33 cellular contexts compared by ENCODE assay signal in the genomic region with DNA sequence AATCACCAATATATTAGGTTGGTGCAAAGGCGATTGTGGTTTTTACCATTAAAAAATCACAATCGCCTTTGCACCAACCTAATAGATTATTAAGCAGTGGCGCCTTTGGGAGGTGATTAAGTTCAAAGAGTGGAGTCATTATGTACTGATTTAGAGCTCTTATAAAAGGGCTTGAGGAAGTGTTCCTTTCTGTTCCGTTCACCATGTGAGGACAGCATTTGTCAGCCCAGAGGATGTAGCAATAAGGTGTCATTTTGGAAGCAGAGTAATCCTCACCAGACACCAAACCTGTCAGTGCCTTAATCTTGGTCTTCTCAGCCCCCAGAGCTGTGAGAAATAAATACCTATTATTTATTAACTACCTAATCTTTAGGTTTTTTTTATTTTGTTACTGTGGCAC.
"Had no signal": no experiment of that assay in that cellular context is flagged by ENCODE, and none has a peak within 500 bp of the region (broad histone marks: within the 10 kb centered on the region; RNA-seq: fewer than 3 reads in every experiment).

No MANE protein-coding gene starts in this region.

- H3K4me3 ChIP-seq: adrenal gland, body of pancreas, breast epithelium, coronary artery, PC-9 had no signal

- DNase-seq: activated CD4-positive, alpha-beta T cell treated with anti-CD3 and anti-CD28 coated beads, Interleukin-2, amount 10 ng/mL, durations not matched to agents 7 days and 5 days; activated CD4-positive, alpha-beta T cell treated with anti-CD3 and anti-CD28 coated beads, Interleukin-2, amount 50 U/mL, for 48 hours; activated CD8-positive, alpha-beta T cell treated with anti-CD3 and anti-CD28 coated beads, Interleukin-2, amount 10 ng/mL, durations not matched to agents 7 days and 5 days; activated gamma-delta T cell; activated naive CD4-positive, alpha-beta T cell treated with anti-CD3 and anti-CD28 coated beads for 36 hours; activated T-cell treated with anti-CD3 and anti-CD28 coated beads, Interleukin-2, amount 50 U/mL, for 24 hours; adrenal gland; body of pancreas; MM.1S; NCI-H1048; NCI-H1105 treated with DMSO at 0.1 percent for 48 hours; NCI-H1436; NCI-H1694; NCI-H1930; NCI-H2081 treated with DMSO at 0.1 percent for 48 hours; NCI-H345; NCI-H524 treated with DMSO at 0.1 percent for 48 hours; NK-92 treated with Interleukin-12 subunit alpha and Interleukin-12 subunit beta, amount 100 ng/mL, for 24 hours; PC-9; SIG-M5; SW 1271; T-helper 1 cell; T-helper 2 cell; T-helper 9 cell had no signal

- H3K9me3 ChIP-seq: adrenal gland, body of pancreas, breast epithelium had no signal

- H3K27me3 Mint-ChIP-seq: activated CD4-positive, alpha-beta T cell treated with anti-CD3 and anti-CD28 coated beads, Interleukin-2, amount 10 ng/mL, durations not matched to agents 7 days and 5 days; activated T-cell treated with anti-CD3 and anti-CD28 coated beads, Interleukin-2, amount 50 U/mL, for 24 hours had no signal

- H3K9me3 Mint-ChIP-seq: activated CD4-positive, alpha-beta T cell treated with anti-CD3 and anti-CD28 coated beads, Interleukin-2, amount 10 ng/mL, durations not matched to agents 7 days and 5 days; activated naive CD4-positive, alpha-beta T cell treated with anti-CD3 and anti-CD28 coated beads for 36 hours; activated naive CD4-positive, alpha-beta T cell treated with anti-CD3 and anti-CD28 coated beads, Interleukin-2, amount 50 U/mL, for 72 hours; activated T-cell treated with anti-CD3 and anti-CD28 coated beads, Interleukin-2, amount 50 U/mL, for 24 hours; activated T-helper 2 cell treated with anti-CD3 and anti-CD28 coated beads, Interferon-gamma antibody, Interleukin-2, Interleukin-4, amounts not matched to agents 10 μg/mL and 5 μg/mL and 100 μg/mL, durations not matched to agents 14 hours and 24 hours and 36 hours had no signal

- H3K27ac ChIP-seq: adrenal gland, body of pancreas, breast epithelium, coronary artery, KMS-11, PC-9, RWPE1 had no signal

- FAIRE-seq: astrocyte, RCC 7860 had no signal

- H3K36me3 Mint-ChIP-seq: activated naive CD4-positive, alpha-beta T cell treated with anti-CD3 and anti-CD28 coated beads, Interleukin-2, amount 50 U/mL, for 72 hours had no signal

- H3K4me3 Mint-ChIP-seq: activated CD4-positive, alpha-beta T cell treated with anti-CD3 and anti-CD28 coated beads, Interleukin-2, amount 10 ng/mL, durations not matched to agents 7 days and 5 days; activated CD8-positive, alpha-beta T cell treated with anti-CD3 and anti-CD28 coated beads, Interleukin-2, amount 10 ng/mL, durations not matched to agents 7 days and 5 days; activated naive CD4-positive, alpha-beta T cell treated with anti-CD3 and anti-CD28 coated beads for 36 hours; activated T-cell treated with anti-CD3 and anti-CD28 coated beads, Interleukin-2, amount 50 U/mL, for 24 hours had no signal

- H3K4me1 ChIP-seq: adrenal gland, body of pancreas, breast epithelium had no signal

- H3K36me3 ChIP-seq: adrenal gland, breast epithelium had no signal

- H3K27me3 ChIP-seq: adrenal gland, body of pancreas, breast epithelium had no signal

- H3K27ac Mint-ChIP-seq: activated CD4-positive, alpha-beta T cell treated with anti-CD3 and anti-CD28 coated beads, Interleukin-2, amount 10 ng/mL, durations not matched to agents 7 days and 5 days; activated CD8-positive, alpha-beta T cell treated with anti-CD3 and anti-CD28 coated beads, Interleukin-2, amount 10 ng/mL, durations not matched to agents 7 days and 5 days; activated naive CD4-positive, alpha-beta T cell treated with anti-CD3 and anti-CD28 coated beads for 36 hours; activated naive CD4-positive, alpha-beta T cell treated with anti-CD3 and anti-CD28 coated beads, Interleukin-2, amount 50 U/mL, for 72 hours; activated T-cell treated with anti-CD3 and anti-CD28 coated beads, Interleukin-2, amount 50 U/mL, for 24 hours; activated T-helper 2 cell treated with anti-CD3 and anti-CD28 coated beads, Interferon-gamma antibody, Interleukin-2, Interleukin-4, amounts not matched to agents 10 μg/mL and 5 μg/mL and 100 μg/mL, durations not matched to agents 14 hours and 24 hours and 36 hours had no signal

- H2AFZ ChIP-seq: PC-9 had no signal

- H3K4me2 ChIP-seq: KMS-11, PC-9 had no signal

- ATAC-seq: activated CD8-positive, alpha-beta T cell treated with anti-CD3 and anti-CD28 coated beads, Interleukin-2, amount 10 ng/mL, durations not matched to agents 7 days and 5 days; activated naive CD4-positive, alpha-beta T cell treated with anti-CD3 and anti-CD28 coated beads, Interleukin-2, amount 50 U/mL, for 72 hours; body of pancreas; Right ventricle myocardium inferior had no signal

- H3K4me1 Mint-ChIP-seq: activated CD4-positive, alpha-beta T cell treated with anti-CD3 and anti-CD28 coated beads, Interleukin-2, amount 10 ng/mL, durations not matched to agents 7 days and 5 days had no signal

- H3K9ac ChIP-seq: KMS-11 had no signal
